In genomic region chr7:65251851-65252620, GRCh38 we compare ENCODE assay signal across 8 cellular contexts.
DNase-seq lines count a peak whose midpoint lies in the region; ATAC-seq and TF ChIP-seq lines count a peak whose summit lies in the region.

No MANE protein-coding gene starts in this region.

- DNase-seq in HAP-1 (ENCODE audit: low spot score in 2 of 2) (peak; percentile 95 to 96), NCI-H2029 treated with DMSO at 0.1 percent for 48 hours (lab: John Stamatoyannopoulos, UW) (peak; percentile 39), WERI-Rb-1 (peak; percentile 86), medulla oblongata (ENCODE audit: extremely low spot score) (peak; percentile 17), thoracic aorta (ENCODE audit: low spot score) (no peak)
- DNase-seq in effector memory CD4-positive, alpha-beta T cell = peak in 1 of 3 donors; percentile 17

- no peak for ATAC-seq in thoracic aorta (ENCODE audit: insufficient number of reproducible peaks, low FRiP score, low read depth)
- no peak for ATAC-seq in GM19324 (IDR thresholded peaks at IDR 0.05; ENCODE audit: low FRiP score, unreplicated experiment)

- peak overlapping the region; percentile 80 for H3K9ac ChIP-seq in ES-I3 (ENCODE audit: low read depth, low read length)

- H3K36me3 ChIP-seq in ES-I3 (ENCODE audit: insufficient read depth, low read length) (no peaks in the 10 kb centered on the region), HAP-1 (replicated peaks) (no peaks in the 10 kb centered on the region; the same call in 1 of the 2 replicates), WERI-Rb-1 (no peaks in the 10 kb centered on the region), thoracic aorta (no peaks in the 10 kb centered on the region)
- H3K36me3 ChIP-seq in effector memory CD4-positive, alpha-beta T cell (ENCODE audit: control insufficient read depth, insufficient read depth, low read length) = no peaks in the 10 kb centered on the region

- H3K27ac ChIP-seq in WERI-Rb-1 (peak overlapping the region; percentile 90), thoracic aorta (no peak overlapping the region)
- H3K27ac ChIP-seq in effector memory CD4-positive, alpha-beta T cell (ENCODE audit: insufficient read depth, low read length, poor library complexity, severe bottlenecking) = no peak overlapping the region

- no peaks in the 10 kb centered on the region for H3K27me3 ChIP-seq in HAP-1 (ENCODE audit: low read depth)
- no peaks in the 10 kb centered on the region for H3K27me3 ChIP-seq in WERI-Rb-1 (ENCODE audit: insufficient read depth, low read depth, severe bottlenecking)
- H3K27me3 ChIP-seq in effector memory CD4-positive, alpha-beta T cell (replicated peaks; ENCODE audit: control insufficient read depth, insufficient read depth, low read length, poor library complexity, severe bottlenecking) = peaks cover 4% of the 10 kb centered on the region
- no peaks in the 10 kb centered on the region for H3K27me3 ChIP-seq in thoracic aorta (replicated peaks; ENCODE audit: insufficient read depth)

- no peak for TF ChIP-seq CTCF in WERI-Rb-1 (IDR thresholded peaks at IDR 0.05; ENCODE audit: low read depth, low read length)
- no peak for TF ChIP-seq CTCF in thoracic aorta (IDR thresholded peaks at IDR 0.05)

- H3K4me1 ChIP-seq in ES-I3 (ENCODE audit: insufficient read depth, low read length) = 0 out of 2 replicates have a peak, but pooled peaks cover 8% of the 10 kb centered on the region
- H3K4me1 ChIP-seq in HAP-1 = peaks cover 14% of the 10 kb centered on the region
- H3K4me1 ChIP-seq in effector memory CD4-positive, alpha-beta T cell (ENCODE audit: control insufficient read depth, insufficient read depth, low read length, poor library complexity, severe bottlenecking) = no peaks in the 10 kb centered on the region
- H3K4me1 ChIP-seq in thoracic aorta (ENCODE audit: control insufficient read depth in 1 of 2, low read depth in 2 of 2) = peaks cover 0 to 5% of the 10 kb centered on the region in 2 donors

- H3K4me3 ChIP-seq in HAP-1 (peak overlapping the region; percentile 72), WERI-Rb-1 (ENCODE audit: low read depth, low read length) (peak overlapping the region; percentile 43), thoracic aorta (peak overlapping the region; percentile 85)
- peak overlapping the region; percentile 66 for H3K4me3 ChIP-seq in effector memory CD4-positive, alpha-beta T cell (ENCODE audit: insufficient read depth, low read depth, low read length, poor library complexity, severe bottlenecking)

- in situ Hi-C loops in HAP-1 (cut with MboI; ENCODE audit: low sequenced_read_pairs) = no loop called here

- no peaks in the 10 kb centered on the region for H3K9me3 ChIP-seq in ES-I3 (ENCODE audit: control insufficient read depth, insufficient read depth, low read length)
- no peaks in the 10 kb centered on the region for H3K9me3 ChIP-seq in HAP-1
- H3K9me3 ChIP-seq in WERI-Rb-1 (ENCODE audit: severe bottlenecking) = no peaks in the 10 kb centered on the region
- H3K9me3 ChIP-seq in effector memory CD4-positive, alpha-beta T cell (ENCODE audit: control insufficient read depth, low read length) = no peaks in the 10 kb centered on the region
- no peaks in the 10 kb centered on the region for H3K9me3 ChIP-seq in thoracic aorta
